In the genomic region with DNA sequence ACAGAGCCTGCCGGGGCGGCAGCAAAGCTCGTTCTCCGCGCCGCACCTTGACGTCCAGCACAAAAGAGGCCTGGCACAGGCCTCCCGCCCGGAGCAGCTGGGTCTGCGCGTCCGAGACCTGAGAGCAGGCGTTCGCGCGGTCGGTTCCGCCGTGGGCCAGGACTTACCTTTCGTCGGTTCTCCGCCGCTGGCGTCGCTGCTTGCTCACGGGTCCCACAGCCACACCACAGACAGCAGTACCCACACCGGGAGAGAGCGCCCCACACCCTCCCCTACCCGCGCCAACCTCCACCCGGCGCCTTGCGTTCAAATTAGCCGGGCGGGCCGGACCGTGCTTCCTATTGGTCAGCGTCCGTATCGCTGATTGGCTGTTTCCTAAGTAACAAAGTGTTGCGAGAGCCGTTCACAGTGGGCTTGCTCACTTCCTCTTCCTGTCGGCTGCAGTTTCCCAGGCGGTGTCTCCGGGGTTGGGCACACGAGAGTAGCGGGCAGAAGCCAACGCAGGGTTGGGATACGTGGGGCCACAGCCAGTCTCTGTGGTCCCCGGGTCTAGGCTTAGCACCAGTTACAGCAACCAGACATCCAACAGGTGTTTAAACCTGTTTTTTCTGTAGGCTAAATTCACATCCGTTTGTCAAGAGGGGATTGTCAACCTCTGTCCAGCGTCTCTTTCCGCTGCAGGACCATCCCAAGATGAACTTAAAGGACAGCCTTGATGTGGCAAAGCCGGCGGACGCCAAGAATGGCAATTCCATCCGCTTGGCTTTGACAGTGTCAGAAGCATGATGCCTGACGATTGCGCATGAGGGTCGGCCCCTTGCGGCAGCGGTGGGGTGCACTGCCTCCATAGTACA, we compare ENCODE assay signal across 8 cellular contexts. TPM values are rescaled to one million over a fixed set of nuclear protein-coding genes. Genes with fewer than 3 reads are reported as not detected.
A peak's percentile ranks its signal among the peaks of the same experiment; 100 is the strongest.
DNase-seq lines count a peak whose midpoint lies in the region; ATAC-seq and TF ChIP-seq lines count a peak whose summit lies in the region.

A gene (minus strand): TSS at position 313 of the 854 bp plus-strand sequence. CDS start 11,429 bp downstream, outside the sequence.

- TF ChIP-seq POLR2A in GM18951 (IDR thresholded peaks at IDR 0.05; ENCODE audit: extremely low read depth, insufficient read depth, insufficient read length) = peak; percentile 95

- H3K27ac ChIP-seq in caudate nucleus (ENCODE audit: low read depth, low read length) = no peak within 1 kb of the TSS

- in situ Hi-C loops in GM18951 (cut with MboI; ENCODE audit: low sequenced_read_pairs, unreplicated experiment) = no loop called here

- CTCF ChIA-PET in activated B cell treated with CpG ODN at 0.5 μM for 24 hours (lab: Charles Lee) = no interaction called here

- H3K27ac Mint-ChIP-seq in activated B cell treated with CpG ODN at 0.5 μM for 24 hours = peak within 1 kb of the TSS; percentile 86

- H3K27me3 Mint-ChIP-seq in activated B cell treated with CpG ODN at 0.5 μM for 24 hours = peaks cover 4% of the 10 kb centered on the region

- TF ChIP-seq CTCF in AG09319 (IDR thresholded peaks at IDR 0.05; ENCODE audit: low read depth, low read length) = no peak
- TF ChIP-seq CTCF in activated B cell treated with CpG ODN at 0.5 μM for 24 hours (IDR thresholded peaks at IDR 0.05) = no peak

- POLR2A ChIA-PET in activated B cell treated with CpG ODN at 0.5 μM for 24 hours (lab: Charles Lee) = interaction anchor here (0.6 to 0.9 kb wide), 2 partner anchors 19 to 102 kb away, joined by 3 to 8 read pairs; no protein-coding TSS in a partner anchor

- H3K4me1 Mint-ChIP-seq in activated B cell treated with CpG ODN at 0.5 μM for 24 hours = peaks cover 14% of the 10 kb centered on the region

- peaks cover 2% of the 10 kb centered on the region for H3K36me3 Mint-ChIP-seq in activated B cell treated with CpG ODN at 0.5 μM for 24 hours (ENCODE audit: low read depth)

- H3K9me3 Mint-ChIP-seq in activated B cell treated with CpG ODN at 0.5 μM for 24 hours = no peaks in the 10 kb centered on the region

- DNase-seq in AG09319 (ENCODE audit: extremely low read depth, low read depth) (peak; percentile 85), NCI-H345 treated with DMSO at 0.1 percent for 48 hours (lab: John Stamatoyannopoulos, UW; ENCODE audit: unreplicated experiment) (peak; percentile 93), activated B cell treated with CpG ODN at 0.5 μM for 24 hours (peak; percentile 77), caudate nucleus (lab: John Stamatoyannopoulos, UW) (peak in 60 of 61 donors; percentile 17 to 95 (median 79)), inferior parietal cortex (ENCODE audit: extremely low spot score) (peak; percentile 90)
- DNase-seq in stimulated activated CD4-positive, alpha-beta T cell treated with anti-CD3 and anti-CD28 coated beads, Interleukin-12 subunit alpha, Interleukin-12 subunit beta, amount 100 ng/mL, for 24 hours (ENCODE audit: low read depth in 2 of 2) = peak; percentile 73 to 94

- ATAC-seq in HG03196 (IDR thresholded peaks at IDR 0.05; ENCODE audit: unreplicated experiment) (peak; percentile 86), activated B cell treated with CpG ODN at 0.5 μM for 24 hours (ENCODE audit: low read depth) (peak; percentile 99)

- intact Hi-C loops in activated B cell treated with CpG ODN at 0.5 μM for 24 hours (cut with micrococcal nuclease) = loop anchor here (1.0 kb wide), 2 partner anchors 21 to 48 kb away; a partner anchor contains a TSS

- peak within 1 kb of the TSS; percentile 91 for H3K4me3 Mint-ChIP-seq in activated B cell treated with CpG ODN at 0.5 μM for 24 hours

RNA-seq across cellular contexts. Expression of the gene that starts here (rescaled TPM):
- 0.49 and 1.7 TPM in 2 replicates for total RNA-seq in activated B cell treated with CpG ODN at 0.5 μM for 24 hours
